Comparison of ENCODE assay signal across 21 cellular contexts in the genomic region with DNA sequence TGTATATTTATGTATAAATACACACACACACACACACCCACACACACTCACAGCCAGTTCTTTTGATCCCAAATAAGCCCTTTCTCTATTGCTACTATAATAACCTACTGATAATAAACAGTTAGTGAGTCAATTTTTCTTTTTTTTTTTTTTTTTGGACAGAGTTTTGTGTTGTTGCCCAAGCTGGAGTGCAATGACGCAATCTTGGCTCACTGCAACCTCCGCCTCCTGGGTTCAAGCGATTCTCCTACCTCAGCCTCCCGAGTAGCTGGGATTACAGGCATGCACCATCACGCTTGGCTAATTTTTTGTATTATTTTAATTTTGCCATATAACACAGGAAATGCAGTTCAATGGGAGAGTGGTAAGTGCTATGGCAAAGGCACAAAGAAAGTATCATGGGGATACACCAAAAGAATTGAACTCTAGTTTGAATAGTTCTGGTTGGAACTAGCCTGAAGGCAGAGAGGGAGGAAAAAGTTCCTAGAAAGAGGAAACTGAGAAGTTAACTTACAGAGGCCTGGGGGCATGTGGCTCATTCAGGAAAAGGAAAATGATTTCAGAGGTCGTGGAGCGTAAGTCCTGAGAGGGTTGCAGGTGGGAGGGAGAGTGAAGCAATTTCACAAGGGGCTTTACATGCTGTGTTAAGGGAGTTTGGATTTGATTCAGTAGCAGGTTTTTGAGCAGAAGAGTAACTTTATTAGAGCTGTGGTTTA. TPM values are rescaled to one million over a fixed set of nuclear protein-coding genes. Genes with fewer than 3 reads are reported as not detected.
DNase-seq lines count a peak whose midpoint lies in the region; ATAC-seq, FAIRE-seq and TF ChIP-seq lines count a peak whose summit lies in the region.
"Had no signal": no experiment of that assay in that cellular context is flagged by ENCODE, and none has a peak within 500 bp of the region (broad histone marks: within the 10 kb centered on the region; RNA-seq: fewer than 3 reads in every experiment).

No MANE protein-coding gene starts in this region.

- H2BK120ac ChIP-seq in trophoblast cell (ENCODE audit: insufficient read depth, low read length, poor library complexity), result no peak overlapping the region

- no peak overlapping the region for H4K91ac ChIP-seq in trophoblast cell (ENCODE audit: low read depth, low read length)

- H3K79me2 ChIP-seq in K562 (ENCODE audit: control insufficient read depth, insufficient read depth, low read length), result no peaks in the 10 kb centered on the region
- H3K79me2 ChIP-seq in trophoblast cell (ENCODE audit: control insufficient read depth, insufficient read depth, low read length, poor library complexity), result no peaks in the 10 kb centered on the region

- H3K9ac ChIP-seq in K562 (ENCODE audit: insufficient read depth in 1 of 2, low read depth in 2 of 2, low read length in 2 of 2), result no peak overlapping the region
- H3K9ac ChIP-seq in trophoblast cell (ENCODE audit: low read length), result no peak overlapping the region

- H3K4me1 Mint-ChIP-seq in activated naive CD4-positive, alpha-beta T cell treated with anti-CD3 and anti-CD28 coated beads, Interleukin-2, amount 50 U/mL, for 24 hours, result no peaks in the 10 kb centered on the region

- H3K36me3 ChIP-seq in MG63 (no peaks in the 10 kb centered on the region), K562 (ENCODE audit: control insufficient read depth, insufficient read depth, low read length) (no peaks in the 10 kb centered on the region), trophoblast cell (ENCODE audit: control insufficient read depth in 1 of 2, insufficient read depth in 2 of 2, low read length in 2 of 2) (no peaks in the 10 kb centered on the region)

- H3K79me1 ChIP-seq in trophoblast cell (ENCODE audit: low read length), result no peaks in the 10 kb centered on the region

- no peak overlapping the region for H3K14ac ChIP-seq in trophoblast cell (ENCODE audit: low read length)

- H3K36me3 Mint-ChIP-seq in activated naive CD4-positive, alpha-beta T cell treated with anti-CD3 and anti-CD28 coated beads, Interleukin-2, amount 50 U/mL, for 24 hours, result peaks cover 2% of the 10 kb centered on the region
- H3K36me3 Mint-ChIP-seq: CD14-positive monocyte had no signal

- no peak overlapping the region for H3K18ac ChIP-seq in trophoblast cell (ENCODE audit: low read length)

- no TSS peak for BruUV-seq in K562 (replicated peaks; lab: Mats Ljungman, UMichigan)

- no peak for TF ChIP-seq CTCF in K562 (IDR thresholded peaks at IDR 0.05 in 2 of 3, conservative IDR thresholded peaks at IDR 0.05 in 1 of 3; ENCODE audit: insufficient read depth in 2 of 3, low read depth in 1 of 3, low read length in 3 of 3)

- H2BK5ac ChIP-seq in trophoblast cell (ENCODE audit: low read depth, low read length, poor library complexity), result no peak overlapping the region

- no peak overlapping the region for H3K4ac ChIP-seq in trophoblast cell (ENCODE audit: low read depth, low read length)

- H3K9me3 Mint-ChIP-seq in activated naive CD4-positive, alpha-beta T cell treated with anti-CD3 and anti-CD28 coated beads, Interleukin-2, amount 50 U/mL, for 24 hours, result no peaks in the 10 kb centered on the region

- H2AK5ac ChIP-seq in trophoblast cell (ENCODE audit: low read length), result no peak overlapping the region

- CTCF ChIA-PET in K562 (lab: Yijun Ruan, JAX; ENCODE audit: low intra/inter-chr PET ratio), result no interaction called here

- POLR2A ChIA-PET in K562 (lab: Yijun Ruan, JAX), result interaction anchor here (0.8 kb wide), 1 partner anchor 11 kb away, joined by 3 read pairs; no protein-coding TSS in a partner anchor

- H3K4me3 ChIP-seq in MG63 (no peak overlapping the region), K562 (no peak overlapping the region), trophoblast cell (ENCODE audit: low read depth, low read length) (no peak overlapping the region)

- H2AFZ ChIP-seq in K562 (ENCODE audit: low read depth, low read length), result no peak overlapping the region
- H2AFZ ChIP-seq in trophoblast cell (ENCODE audit: insufficient read depth, low read length, poor library complexity), result no peak overlapping the region

- H3K27me3 ChIP-seq in MG63 (no peaks in the 10 kb centered on the region), K562 (ENCODE audit: control insufficient read depth in 2 of 2, insufficient read depth in 2 of 2, low read length in 2 of 2) (no peaks in the 10 kb centered on the region; a peak in 1 of 5 replicates), trophoblast cell (ENCODE audit: insufficient read depth, low read length) (no peaks in the 10 kb centered on the region)

- TF ChIP-seq POLR2A in K562 (conservative IDR thresholded peaks at IDR 0.05), result no peak

- no peak overlapping the region for H4K12ac ChIP-seq in trophoblast cell (ENCODE audit: low read depth, low read length)

- no peak overlapping the region for H3K4me2 ChIP-seq in K562 (ENCODE audit: insufficient read depth, low read length)
- no peak overlapping the region for H3K4me2 ChIP-seq in trophoblast cell (ENCODE audit: low read length)

- in situ Hi-C loops in K562 (cut with MboI), result no loop called here

- H3K27ac ChIP-seq in K562 (ENCODE audit: extremely low read depth, low read depth, low read length) (no peak overlapping the region), trophoblast cell (ENCODE audit: low read depth, low read length) (no peak overlapping the region)
- H3K27ac ChIP-seq: HL-60 had no signal

- H3K4me1 ChIP-seq in K562 (replicated peaks in 1 of 2; ENCODE audit: control insufficient read depth in 2 of 2, insufficient read depth in 2 of 2, low read length in 2 of 2) (no peaks in the 10 kb centered on the region), trophoblast cell (ENCODE audit: control insufficient read depth in 1 of 2, insufficient read depth in 2 of 2, low read length in 2 of 2) (no peaks in the 10 kb centered on the region)

- H3K27me3 Mint-ChIP-seq in activated naive CD4-positive, alpha-beta T cell treated with anti-CD3 and anti-CD28 coated beads, Interleukin-2, amount 50 U/mL, for 24 hours, result peaks cover 12% of the 10 kb centered on the region

- DNase-seq in activated naive CD4-positive, alpha-beta T cell treated with anti-CD3 and anti-CD28 coated beads, Interleukin-2, amount 50 U/mL, for 16 hours, result no peak
- DNase-seq in MG63, result peak; percentile 62
- no peak for DNase-seq in K562 (ENCODE audit: extremely low read depth in 1 of 4, low spot score in 3 of 4)
- DNase-seq in trophoblast cell, result peak; percentile 20 to 53
- DNase-seq in COR-L47 (lab: John Stamatoyannopoulos, UW), result no peak
- no peak for DNase-seq in NCI-H187 treated with DMSO at 0.1 percent for 48 hours (lab: John Stamatoyannopoulos, UW)
- DNase-seq: 8988T; Caco-2; NCI-H1048; NCI-H2107; NCI-H345; NCI-H69; NK-92 treated with Interleukin-12 subunit alpha and Interleukin-12 subunit beta, amount 100 ng/mL, for 24 hours had no signal

- H3K9me1 ChIP-seq in K562 (ENCODE audit: control insufficient read depth, insufficient read depth, low read length), result no peaks in the 10 kb centered on the region

- no peak for ATAC-seq in K562
- no peak for ATAC-seq in GM18858 (IDR thresholded peaks at IDR 0.05; ENCODE audit: unreplicated experiment)

- H3K27ac Mint-ChIP-seq in activated naive CD4-positive, alpha-beta T cell treated with anti-CD3 and anti-CD28 coated beads, Interleukin-2, amount 50 U/mL, for 24 hours, result peak overlapping the region; percentile 19
- H3K27ac Mint-ChIP-seq: CD14-positive monocyte had no signal

- intact Hi-C loops in K562 (cut with micrococcal nuclease), result no loop called here

- H4K20me1 ChIP-seq in K562 (replicated peaks; ENCODE audit: control insufficient read depth, insufficient read depth, low read length), result no peaks in the 10 kb centered on the region

- TF ChIP-seq EP300 in K562 (IDR thresholded peaks at IDR 0.05; ENCODE audit: low read length), result no peak

- no peak overlapping the region for H4K8ac ChIP-seq in trophoblast cell (ENCODE audit: low read depth, low read length)

- no peak overlapping the region for H2BK12ac ChIP-seq in trophoblast cell (ENCODE audit: low read length)

- H3K4me3 Mint-ChIP-seq in activated naive CD4-positive, alpha-beta T cell treated with anti-CD3 and anti-CD28 coated beads, Interleukin-2, amount 50 U/mL, for 24 hours, result no peak overlapping the region
- H3K4me3 Mint-ChIP-seq: CD14-positive monocyte had no signal

- H3K9me3 ChIP-seq in MG63, result no peaks in the 10 kb centered on the region
- no peaks in the 10 kb centered on the region for H3K9me3 ChIP-seq in K562 (replicated peaks; ENCODE audit: control insufficient read depth, insufficient read depth, low read depth, low read length)
- H3K9me3 ChIP-seq in trophoblast cell (ENCODE audit: insufficient read depth, low read depth, low read length), result no peaks in the 10 kb centered on the region

- WGBS in K562 (ENCODE audit: insufficient coverage, low coverage, missing lambda C conversion rate), result 0% methylated on average over 7 of the region's 7 CpGs
- WGBS in trophoblast cell (ENCODE audit: extremely low coverage, insufficient coverage, insufficient read length), result no CpG with 5 or more reads among the region's 7 CpGs

- no peak for FAIRE-seq in K562 (lab: Jason Lieb, UNC)
- FAIRE-seq: GM12891, GM19239, H1 had no signal

- no peak overlapping the region for H3K23ac ChIP-seq in trophoblast cell (ENCODE audit: low read length)

- TF ChIP-seq RAD21 in K562 (CRISPR knock-in tag; conservative IDR thresholded peaks at IDR 0.05 in 1 of 2, IDR thresholded peaks at IDR 0.05 in 1 of 2), result no peak

RNA-seq across cellular contexts. Expression of a gene that starts 44.4 kb away (rescaled TPM):
- total RNA-seq in MG63 (2014; rRNA removed; shearing (Covaris generic); ENCODE audit: low replicate concordance), result 4.6 and 5.8 TPM in 2 replicates
- total RNA-seq in K562 (2011; cell fraction: chromatin; rRNA removed; ENCODE audit: low replicate concordance), result not detected in 2 replicates
- total RNA-seq in K562 (2011; cell fraction: nucleolus; rRNA removed), result not detected in 2 replicates
- not detected in 2 replicates for total RNA-seq in K562 (2011; cell fraction: nucleoplasm; rRNA removed)
- total RNA-seq in K562 (2014; rRNA removed) (not detected in 2 replicates), K562 (2014; rRNA removed; fragmentation: Illumina TruSeq; extraction: Trizol) (not detected in 2 replicates), K562 (2015; rRNA removed; fragmentation: Illumina TruSeq; extraction: Trizol) (not detected in 2 replicates), K562 (2021) (0.20 TPM in 1 of 2 replicates, not detected in the other)
- polyA plus RNA-seq in K562 (2011; rRNA removed) (not detected in 2 replicates), K562 (2014; fragmentation: Illumina TruSeq; extraction: Trizol) (not detected in 2 replicates), K562 (2014; fragmentation: Nextera tagmentation; extraction: Ambion mirVana) (not detected), K562 (2014; rRNA removed) (0.38 TPM in 1 of 2 replicates, not detected in the other)
- polyA plus RNA-seq in K562 (2011; cell fraction: cytosol; rRNA removed), result not detected in 2 replicates
- not detected in 2 replicates for polyA plus RNA-seq in K562 (2011; cell fraction: nucleus; rRNA removed)
- polyA plus RNA-seq in K562 (2012), result not detected in 2 replicates
- polyA minus RNA-seq in K562 (2011; rRNA and poly(A)+ RNA removed), result 0.03 TPM in 1 of 2 replicates, not detected in the other
- not detected in 2 replicates for polyA minus RNA-seq in K562 (2011; cell fraction: cytosol; rRNA and poly(A)+ RNA removed)
- polyA minus RNA-seq in K562 (2011; cell fraction: nucleus; rRNA and poly(A)+ RNA removed), result not detected in 2 replicates
- polyA plus RNA-seq in trophoblast cell (2013), result 5.8 and 6.0 TPM in 2 replicates
- total RNA-seq: G401 had no signal
- polyA plus RNA-seq: CD14-positive monocyte had no signal

Comparison
In these comparisons a context has a peak if more than half of its experiments do, and no peak if none do; other contexts are left out.
1. DNase-seq: peak in MG63 (single experiment) and trophoblast cell (2 of 2); none in activated naive CD4-positive, alpha-beta T cell treated with anti-CD3 and anti-CD28 coated beads, Interleukin-2, amount 50 U/mL, for 16 hours (single experiment), K562 (0 of 4), COR-L47 (single experiment) and NCI-H187 treated with DMSO at 0.1 percent for 48 hours (single experiment).